2 cellular contexts compared by ENCODE assay signal in the genomic region with DNA sequence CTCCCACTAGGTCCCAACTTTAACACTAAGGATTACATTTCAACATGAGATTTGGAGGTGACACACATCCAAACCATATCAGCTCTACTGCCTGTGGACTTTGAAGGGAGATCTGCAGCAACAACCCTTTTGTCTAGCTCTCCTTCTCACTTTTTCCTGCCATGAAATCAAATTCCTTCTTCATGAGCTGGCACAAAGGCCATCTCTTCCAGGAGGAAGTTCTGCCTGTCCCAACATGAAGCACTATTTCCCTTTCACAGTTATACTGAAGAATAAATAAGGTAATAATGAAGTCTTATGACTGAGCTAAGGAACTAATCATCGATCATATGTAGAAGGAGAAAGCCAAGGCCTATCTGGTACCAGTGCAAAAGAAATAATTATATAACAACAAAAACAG.
TF ChIP-seq lines count a peak whose summit lies in the region.

No MANE protein-coding gene starts in this region.

TF ChIP-seq in HepG2, 621 proteins besides CTCF, POLR2A, EP300 and RAD21 (continued from another document):
- TF ChIP-seq, protein P1, sequence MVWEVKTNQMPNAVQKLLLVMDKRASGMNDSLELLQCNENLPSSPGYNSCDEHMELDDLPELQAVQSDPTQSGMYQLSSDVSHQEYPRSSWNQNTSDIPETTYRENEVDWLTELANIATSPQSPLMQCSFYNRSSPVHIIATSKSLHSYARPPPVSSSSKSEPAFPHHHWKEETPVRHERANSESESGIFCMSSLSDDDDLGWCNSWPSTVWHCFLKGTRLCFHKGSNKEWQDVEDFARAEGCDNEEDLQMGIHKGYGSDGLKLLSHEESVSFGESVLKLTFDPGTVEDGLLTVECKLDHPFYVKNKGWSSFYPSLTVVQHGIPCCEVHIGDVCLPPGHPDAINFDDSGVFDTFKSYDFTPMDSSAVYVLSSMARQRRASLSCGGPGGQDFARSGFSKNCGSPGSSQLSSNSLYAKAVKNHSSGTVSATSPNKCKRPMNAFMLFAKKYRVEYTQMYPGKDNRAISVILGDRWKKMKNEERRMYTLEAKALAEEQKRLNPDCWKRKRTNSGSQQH (CRISPR knock-in tag; IDR thresholded peaks at IDR 0.05; ENCODE audit: low read depth), result no peak
- TF ChIP-seq CREM (IDR thresholded peaks at IDR 0.05) (no peak), CREM (CRISPR knock-in tag; IDR thresholded peaks at IDR 0.05) (no peak), PITX1 (CRISPR knock-in tag; IDR thresholded peaks at IDR 0.05) (no peak), ZNF296 (CRISPR knock-in tag; conservative IDR thresholded peaks at IDR 0.05) (no peak), MAZ (IDR thresholded peaks at IDR 0.05; ENCODE audit: borderline replicate concordance, low read depth, low read length) (no peak), MAZ (CRISPR knock-in tag; IDR thresholded peaks at IDR 0.05; ENCODE audit: low read depth) (no peak), ZNF12 (CRISPR knock-in tag; IDR thresholded peaks at IDR 0.05) (no peak), SOX5 (CRISPR knock-in tag; IDR thresholded peaks at IDR 0.05; ENCODE audit: borderline replicate concordance) (no peak), ZNF253 (CRISPR knock-in tag; IDR thresholded peaks at IDR 0.05; ENCODE audit: borderline replicate concordance) (no peak)
- TF ChIP-seq, protein P2, sequence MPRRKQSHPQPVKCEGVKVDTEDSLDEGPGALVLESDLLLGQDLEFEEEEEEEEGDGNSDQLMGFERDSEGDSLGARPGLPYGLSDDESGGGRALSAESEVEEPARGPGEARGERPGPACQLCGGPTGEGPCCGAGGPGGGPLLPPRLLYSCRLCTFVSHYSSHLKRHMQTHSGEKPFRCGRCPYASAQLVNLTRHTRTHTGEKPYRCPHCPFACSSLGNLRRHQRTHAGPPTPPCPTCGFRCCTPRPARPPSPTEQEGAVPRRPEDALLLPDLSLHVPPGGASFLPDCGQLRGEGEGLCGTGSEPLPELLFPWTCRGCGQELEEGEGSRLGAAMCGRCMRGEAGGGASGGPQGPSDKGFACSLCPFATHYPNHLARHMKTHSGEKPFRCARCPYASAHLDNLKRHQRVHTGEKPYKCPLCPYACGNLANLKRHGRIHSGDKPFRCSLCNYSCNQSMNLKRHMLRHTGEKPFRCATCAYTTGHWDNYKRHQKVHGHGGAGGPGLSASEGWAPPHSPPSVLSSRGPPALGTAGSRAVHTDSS (CRISPR knock-in tag; conservative IDR thresholded peaks at IDR 0.05), result no peak
- TF ChIP-seq, protein P3, sequence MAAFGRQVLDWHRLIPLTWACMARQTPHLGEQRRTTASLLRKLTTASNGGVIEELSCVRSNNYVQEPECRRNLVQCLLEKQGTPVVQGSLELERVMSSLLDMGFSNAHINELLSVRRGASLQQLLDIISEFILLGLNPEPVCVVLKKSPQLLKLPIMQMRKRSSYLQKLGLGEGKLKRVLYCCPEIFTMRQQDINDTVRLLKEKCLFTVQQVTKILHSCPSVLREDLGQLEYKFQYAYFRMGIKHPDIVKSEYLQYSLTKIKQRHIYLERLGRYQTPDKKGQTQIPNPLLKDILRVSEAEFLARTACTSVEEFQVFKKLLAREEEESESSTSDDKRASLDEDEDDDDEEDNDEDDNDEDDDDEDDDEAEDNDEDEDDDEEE (CRISPR knock-in tag; IDR thresholded peaks at IDR 0.05), result no peak

TF ChIP-seq in SK-N-SH treated with all-trans-retinoic acid at 6 μM for 48 hours, 23 proteins besides CTCF, POLR2A, EP300 and RAD21 (continued from another document):
- TF ChIP-seq, protein P4, sequence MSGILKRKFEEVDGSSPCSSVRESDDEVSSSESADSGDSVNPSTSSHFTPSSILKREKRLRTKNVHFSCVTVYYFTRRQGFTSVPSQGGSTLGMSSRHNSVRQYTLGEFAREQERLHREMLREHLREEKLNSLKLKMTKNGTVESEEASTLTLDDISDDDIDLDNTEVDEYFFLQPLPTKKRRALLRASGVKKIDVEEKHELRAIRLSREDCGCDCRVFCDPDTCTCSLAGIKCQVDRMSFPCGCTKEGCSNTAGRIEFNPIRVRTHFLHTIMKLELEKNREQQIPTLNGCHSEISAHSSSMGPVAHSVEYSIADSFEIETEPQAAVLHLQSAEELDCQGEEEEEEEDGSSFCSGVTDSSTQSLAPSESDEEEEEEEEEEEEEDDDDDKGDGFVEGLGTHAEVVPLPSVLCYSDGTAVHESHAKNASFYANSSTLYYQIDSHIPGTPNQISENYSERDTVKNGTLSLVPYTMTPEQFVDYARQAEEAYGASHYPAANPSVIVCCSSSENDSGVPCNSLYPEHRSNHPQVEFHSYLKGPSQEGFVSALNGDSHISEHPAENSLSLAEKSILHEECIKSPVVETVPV (CRISPR knock-in tag; IDR thresholded peaks at IDR 0.05), result no peak
- TF ChIP-seq ZFP3 (CRISPR knock-in tag; IDR thresholded peaks at IDR 0.05), result no peak
- TF ChIP-seq PPARA (CRISPR knock-in tag; IDR thresholded peaks at IDR 0.05; ENCODE audit: borderline replicate concordance), result no peak
- TF ChIP-seq SNAI2 (CRISPR knock-in tag; IDR thresholded peaks at IDR 0.05), result no peak
- no peak for TF ChIP-seq GLIS3 (CRISPR knock-in tag; IDR thresholded peaks at IDR 0.05)
